11 cellular contexts compared by ENCODE assay signal in the genomic region with DNA sequence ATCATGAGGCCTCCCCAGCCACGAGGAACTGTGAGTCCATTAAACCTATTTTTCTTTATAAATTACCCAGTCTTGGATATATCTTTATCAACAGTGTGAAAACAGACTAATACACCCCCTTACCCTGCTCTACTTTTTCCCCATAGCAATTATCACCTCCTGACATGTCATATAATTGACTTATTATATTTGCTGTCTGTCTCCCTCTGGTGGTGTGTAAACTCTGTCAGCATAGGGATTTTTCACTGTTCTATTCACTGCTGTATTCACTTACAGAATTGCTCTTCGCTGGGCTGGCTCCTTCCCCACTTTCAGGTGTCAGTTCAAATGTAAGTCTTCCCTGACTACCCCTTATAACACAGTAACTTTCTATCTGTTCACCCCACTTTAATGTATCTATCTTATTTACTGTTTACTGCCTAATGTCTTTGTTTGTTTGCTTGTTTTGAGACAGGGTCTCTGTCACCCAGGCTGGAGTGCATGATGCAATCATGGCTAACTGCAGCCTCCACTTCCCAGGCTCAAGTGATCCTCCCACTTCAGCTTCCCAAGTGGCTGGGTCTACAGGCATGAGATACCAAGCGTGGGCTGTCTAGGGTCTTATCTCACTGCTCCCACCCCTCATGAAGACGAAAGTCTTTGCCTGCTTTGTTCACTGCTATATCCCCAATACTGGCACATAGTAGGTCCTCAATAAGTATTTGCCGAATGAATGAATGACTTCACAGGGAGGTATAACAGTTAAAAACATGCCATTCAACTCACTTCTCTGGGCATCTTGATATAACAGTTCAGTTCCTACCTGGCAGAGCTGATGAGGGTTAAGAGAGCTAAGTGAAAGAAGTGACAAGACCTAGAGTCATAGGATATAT. TPM values are rescaled to one million over a fixed set of nuclear protein-coding genes. Genes with fewer than 3 reads are reported as not detected.
A peak's percentile ranks its signal among the peaks of the same experiment; 100 is the strongest.
DNase-seq lines count a peak whose midpoint lies in the region; ATAC-seq and TF ChIP-seq lines count a peak whose summit lies in the region.
"Had no signal": no experiment of that assay in that cellular context is flagged by ENCODE, and none has a peak within 500 bp of the region (broad histone marks: within the 10 kb centered on the region; RNA-seq: fewer than 3 reads in every experiment).

No MANE protein-coding gene starts in this region.

- H3K36me3 Mint-ChIP-seq in naive thymus-derived CD4-positive, alpha-beta T cell = peaks cover 8 to 14% (median 9%) of the 10 kb centered on the region in 5 donors

- peaks cover 0 to 15% (median 6%) of the 10 kb centered on the region in 11 donors for H3K9me3 Mint-ChIP-seq in naive thymus-derived CD4-positive, alpha-beta T cell

- H3K4me3 ChIP-seq in naive thymus-derived CD4-positive, alpha-beta T cell (ENCODE audit: low read length) = no peak overlapping the region
- H3K4me3 ChIP-seq in gastroesophageal sphincter = no peak overlapping the region
- H3K4me3 ChIP-seq: dorsolateral prefrontal cortex had no signal

- TF ChIP-seq EP300 in gastroesophageal sphincter (IDR thresholded peaks at IDR 0.05) = no peak

- in situ Hi-C loops in T47D (cut with HindIII; ENCODE audit: low pct_unique_long_range_greater_than_20kb, low sequenced_read_pairs) = no loop called here

- no peak overlapping the region for H3K27ac Mint-ChIP-seq in naive thymus-derived CD4-positive, alpha-beta T cell
- H3K27ac Mint-ChIP-seq: stimulated activated naive B cell treated with anti-CD40 and anti-IgM and Interleukin-4, amounts not matched to agents 10 μg/mL and 1 μg/mL and 100 μg/mL, for 72 hours had no signal

- no peaks in the 10 kb centered on the region for H3K27me3 ChIP-seq in naive thymus-derived CD4-positive, alpha-beta T cell (ENCODE audit: control insufficient read depth in 2 of 2, insufficient read depth in 2 of 2, low read length in 2 of 2)
- H3K27me3 ChIP-seq in gastroesophageal sphincter = peaks cover 4% of the 10 kb centered on the region
- H3K27me3 ChIP-seq: dorsolateral prefrontal cortex had no signal

- intact Hi-C loops in naive thymus-derived CD4-positive, alpha-beta T cell (cut with micrococcal nuclease) = loop anchor here (5.0 kb wide), 2 partner anchors 65 to 530 kb away; no protein-coding TSS in a partner anchor

- CTCF ChIA-PET in naive thymus-derived CD4-positive, alpha-beta T cell (lab: Charles Lee) = interaction anchor here (0.6 to 2.9 kb wide), 3 partner anchors 63 to 141 kb away, joined by 4 to 23 read pairs (median 4); no protein-coding TSS in a partner anchor

- peak; percentile 54 for ATAC-seq in naive thymus-derived CD4-positive, alpha-beta T cell
- no peak for ATAC-seq in gastroesophageal sphincter
- ATAC-seq: stimulated activated naive B cell treated with anti-CD40 and anti-IgM and Interleukin-4, amounts not matched to agents 10 μg/mL and 1 μg/mL and 100 μg/mL, for 72 hours had no signal

- POLR2A ChIA-PET in naive thymus-derived CD4-positive, alpha-beta T cell (lab: Charles Lee) = interaction anchor here (1.1 kb wide), 1 partner anchor 63 kb away, joined by 3 read pairs; no protein-coding TSS in a partner anchor

- WGBS in gastroesophageal sphincter (ENCODE audit: low coverage in 1 of 2), 2 donors = 95 to 96% methylated on average over 2 to 4 of the region's 5 CpGs

- no peak for TF ChIP-seq POLR2A in gastroesophageal sphincter (IDR thresholded peaks at IDR 0.05)

- no peak for TF ChIP-seq CTCF in gastroesophageal sphincter (IDR thresholded peaks at IDR 0.05)

- H3K27ac ChIP-seq in naive thymus-derived CD4-positive, alpha-beta T cell (ENCODE audit: low read depth, low read length) = no peak overlapping the region
- H3K27ac ChIP-seq in gastroesophageal sphincter = no peak overlapping the region
- H3K27ac ChIP-seq: dorsolateral prefrontal cortex had no signal

- DNase-seq in EL (peak; percentile 7), Kasumi-1 (lab: John Stamatoyannopoulos, UW) (peak; percentile 15 to 23), T47D (ENCODE audit: low read depth in 1 of 2, low spot score in 1 of 2) (peak; percentile 21 to 64), ureter (ENCODE audit: low spot score) (no peak), NK-92 (lab: John Stamatoyannopoulos, UW; ENCODE audit: unreplicated experiment) (no peak)
- peak in 6 of 9 donors; percentile 7 to 37 (median 24) for DNase-seq in naive thymus-derived CD4-positive, alpha-beta T cell
- DNase-seq: activated T-cell treated with anti-CD3 and anti-CD28 coated beads, Interleukin-2, amount 50 U/mL, for 48 hours; dorsolateral prefrontal cortex; stimulated activated naive B cell treated with anti-CD40 and anti-IgM and Interleukin-4, amounts not matched to agents 10 μg/mL and 1 μg/mL and 100 μg/mL, for 72 hours had no signal

- H3K9me3 ChIP-seq in naive thymus-derived CD4-positive, alpha-beta T cell (ENCODE audit: control insufficient read depth in 2 of 3, low read length in 3 of 3) = no peaks in the 10 kb centered on the region
- H3K9me3 ChIP-seq in gastroesophageal sphincter = no peaks in the 10 kb centered on the region

- H3K4me1 Mint-ChIP-seq in naive thymus-derived CD4-positive, alpha-beta T cell = peaks cover 2 to 9% (median 4%) of the 10 kb centered on the region in 7 donors

- no peak overlapping the region for H3K4me3 Mint-ChIP-seq in naive thymus-derived CD4-positive, alpha-beta T cell
- H3K4me3 Mint-ChIP-seq: stimulated activated naive B cell treated with anti-CD40 and anti-IgM and Interleukin-4, amounts not matched to agents 10 μg/mL and 1 μg/mL and 100 μg/mL, for 72 hours had no signal

- peaks cover 0 to 8% (median 0%) of the 10 kb centered on the region in 5 donors for H3K27me3 Mint-ChIP-seq in naive thymus-derived CD4-positive, alpha-beta T cell

- H3K36me3 ChIP-seq in naive thymus-derived CD4-positive, alpha-beta T cell (ENCODE audit: control insufficient read depth in 2 of 3, insufficient read depth in 3 of 3, low read length in 3 of 3) = no peaks in the 10 kb centered on the region
- H3K36me3 ChIP-seq in gastroesophageal sphincter = no peaks in the 10 kb centered on the region

- no peaks in the 10 kb centered on the region for H3K4me1 ChIP-seq in naive thymus-derived CD4-positive, alpha-beta T cell (ENCODE audit: control insufficient read depth in 2 of 2, insufficient read depth in 2 of 2, low read length in 2 of 2)
- H3K4me1 ChIP-seq in gastroesophageal sphincter = no peaks in the 10 kb centered on the region

RNA-seq across cellular contexts. Expression of a gene that starts 52.4 kb away (rescaled TPM):
- total RNA-seq in naive thymus-derived CD4-positive, alpha-beta T cell = under 1 TPM in 4 of 5 experiments, not detected in 1; 0.24 to 0.78 (median 0.43) TPM
- under 1 TPM in 1 of 2 donors, not detected in 1; 0.68 TPM for polyA plus RNA-seq in naive thymus-derived CD4-positive, alpha-beta T cell
- total RNA-seq in ureter (17.4 TPM), gastroesophageal sphincter (10 to 100 TPM in 1 of 4 donors, 1 to 10 TPM in 2, under 1 TPM in 1; 0.12 to 10.3 (median 4.6) TPM)
- total RNA-seq: LHCN-M2 had no signal

RNA-seq across cellular contexts. Expression of a gene that starts 53.6 kb away (rescaled TPM):
- total RNA-seq in naive thymus-derived CD4-positive, alpha-beta T cell = 10 to 100 TPM; 25.7 to 49.4 (median 38.8) TPM
- 10 to 100 TPM; 18.2 to 33.1 TPM for polyA plus RNA-seq in naive thymus-derived CD4-positive, alpha-beta T cell
- 33.6 TPM for total RNA-seq in ureter
- total RNA-seq in gastroesophageal sphincter = 10 to 100 TPM; 21.3 to 38.2 (median 27.3) TPM

Comparison
In these comparisons a context has a peak if more than half of its experiments do, and no peak if none do; other contexts are left out.
1. DNase-seq: peak in EL (single experiment), Kasumi-1 (2 of 2), T47D (2 of 2) and naive thymus-derived CD4-positive, alpha-beta T cell (6 of 9); none in ureter (single experiment) and NK-92 (single experiment).